ENCODE assay signal across 33 cellular contexts in genomic region chr6:156674197-156674596, GRCh38.
"Had no signal": no experiment of that assay in that cellular context is flagged by ENCODE, and none has a peak within 500 bp of the region (broad histone marks: within the 10 kb centered on the region; RNA-seq: fewer than 3 reads in every experiment).

No MANE protein-coding gene starts in this region.

- H3K9me3 ChIP-seq: gastrocnemius medialis had no signal

- ATAC-seq: activated CD4-positive, alpha-beta T cell treated with anti-CD3 and anti-CD28 coated beads for 36 hours; activated CD8-positive, alpha-beta T cell treated with anti-CD3 and anti-CD28 coated beads for 36 hours; activated T-cell treated with anti-CD3 and anti-CD28 coated beads, Interleukin-2, amount 50 U/mL, for 4 hours; activated T-helper 17 cell treated with anti-CD3 and anti-CD28 coated beads, Interleukin-2, amount 50 U/mL, for 72 hours; esophagus mucosa; gastrocnemius medialis; heart left ventricle; T-helper 17 cell had no signal

- H3K27ac Mint-ChIP-seq: activated CD4-positive, alpha-beta T cell treated with anti-CD3 and anti-CD28 coated beads for 36 hours; activated CD4-positive, alpha-beta T cell treated with anti-CD3 and anti-CD28 coated beads, Interleukin-2, amount 10 ng/mL, durations not matched to agents 24 days and 14 days; activated CD8-positive, alpha-beta T cell treated with anti-CD3 and anti-CD28 coated beads for 36 hours; activated naive CD8-positive, alpha-beta T cell; activated T-helper 17 cell treated with anti-CD3 and anti-CD28 coated beads, Interleukin-2, amount 50 U/mL, for 72 hours; dendritic cell treated with granulocyte-macrophage colony-stimulating factor and Interleukin-4, amounts not matched to agents 40 ng/mL and 50 ng/mL, for 4 days; endodermal cell; T-helper 17 cell; T-helper 2 cell treated with Interferon-gamma antibody and Interleukin-4, amounts not matched to agents 5 μg/mL and 100 μg/mL, for 36 hours had no signal

- DNase-seq: activated CD4-positive, alpha-beta T cell treated with anti-CD3 and anti-CD28 coated beads for 36 hours; activated CD4-positive, alpha-beta T cell treated with anti-CD3 and anti-CD28 coated beads, Interleukin-2, amount 10 ng/mL, durations not matched to agents 24 days and 14 days; activated CD4-positive, CD25-positive, alpha-beta regulatory T cell; activated CD4-positive, CD25-positive, alpha-beta regulatory T cell treated with anti-CD3 and anti-CD28 coated beads, Interleukin-2, amount 50 U/mL, for 72 hours; activated CD8-positive, alpha-beta memory T cell treated with anti-CD3 and anti-CD28 coated beads for 24 hours; activated CD8-positive, alpha-beta T cell treated with anti-CD3 and anti-CD28 coated beads for 36 hours; activated effector memory CD4-positive, alpha-beta T cell treated with Interleukin-2 at 50 U/mL for 16 hours; activated gamma-delta T cell treated with Interleukin-2 at 50 U/mL for 16 hours; activated naive CD4-positive, alpha-beta T cell treated with anti-CD3 and anti-CD28 coated beads, Interleukin-2, amount 50 U/mL, for 16 hours; activated naive CD4-positive, alpha-beta T cell treated with Interleukin-2 at 50 U/mL for 16 hours; activated T-cell treated with anti-CD3 and anti-CD28 coated beads, Interleukin-2, amount 50 U/mL, for 4 hours; amniotic stem cell; anterior cingulate cortex; brain microvascular endothelial cell; dorsolateral prefrontal cortex; effector memory CD4-positive, alpha-beta T cell; endodermal cell; foreskin fibroblast; gastrocnemius medialis; glutamatergic neuron; heart left ventricle; T-helper 17 cell; T1000; WERI-Rb-1 had no signal

- H3K27ac ChIP-seq: brain microvascular endothelial cell, coronary artery, dorsolateral prefrontal cortex, gastrocnemius medialis, heart left ventricle, WERI-Rb-1 had no signal

- H3K4me1 Mint-ChIP-seq: activated CD4-positive, alpha-beta T cell treated with anti-CD3 and anti-CD28 coated beads for 36 hours; activated CD4-positive, alpha-beta T cell treated with anti-CD3 and anti-CD28 coated beads, Interleukin-2, amount 10 ng/mL, durations not matched to agents 24 days and 14 days; activated T-helper 17 cell treated with anti-CD3 and anti-CD28 coated beads, Interleukin-2, amount 50 U/mL, for 72 hours; central memory CD8-positive, alpha-beta T cell; endodermal cell; T-helper 17 cell had no signal

- FAIRE-seq: astrocyte, bronchial epithelial cell had no signal

- H3K27me3 Mint-ChIP-seq: activated CD8-positive, alpha-beta T cell treated with anti-CD3 and anti-CD28 coated beads for 36 hours; activated naive CD8-positive, alpha-beta T cell; dendritic cell treated with granulocyte-macrophage colony-stimulating factor and Interleukin-4, amounts not matched to agents 40 ng/mL and 50 ng/mL, for 4 days; T-helper 17 cell had no signal

- H3K27me3 ChIP-seq: brain microvascular endothelial cell, dorsolateral prefrontal cortex, heart left ventricle had no signal

- H3K4me3 ChIP-seq: coronary artery, dorsolateral prefrontal cortex, gastrocnemius medialis, heart left ventricle had no signal

- H3K4me3 Mint-ChIP-seq: activated CD4-positive, alpha-beta T cell treated with anti-CD3 and anti-CD28 coated beads for 36 hours; activated CD4-positive, alpha-beta T cell treated with anti-CD3 and anti-CD28 coated beads, Interleukin-2, amount 10 ng/mL, durations not matched to agents 24 days and 14 days; activated CD8-positive, alpha-beta T cell treated with anti-CD3 and anti-CD28 coated beads for 36 hours; activated naive CD8-positive, alpha-beta T cell; activated T-cell treated with anti-CD3 and anti-CD28 coated beads, Interleukin-2, amount 50 U/mL, for 4 hours; activated T-helper 17 cell treated with anti-CD3 and anti-CD28 coated beads, Interleukin-2, amount 50 U/mL, for 72 hours; central memory CD8-positive, alpha-beta T cell; dendritic cell treated with granulocyte-macrophage colony-stimulating factor and Interleukin-4, amounts not matched to agents 40 ng/mL and 50 ng/mL, for 4 days; endodermal cell; T-helper 17 cell; T-helper 2 cell treated with Interferon-gamma antibody and Interleukin-4, amounts not matched to agents 5 μg/mL and 100 μg/mL, for 36 hours had no signal

- H3K4me1 ChIP-seq: gastrocnemius medialis, heart left ventricle had no signal

- H3K9me3 Mint-ChIP-seq: central memory CD8-positive, alpha-beta T cell had no signal

- H3K36me3 ChIP-seq: brain microvascular endothelial cell, gastrocnemius medialis, heart left ventricle, WERI-Rb-1 had no signal
